In genomic region chr3:139118835-139119234, GRCh38 we compare ENCODE assay signal across 27 cellular contexts.
"Had no signal": no experiment of that assay in that cellular context is flagged by ENCODE, and none has a peak within 500 bp of the region (broad histone marks: within the 10 kb centered on the region; RNA-seq: fewer than 3 reads in every experiment).

No MANE protein-coding gene starts in this region.

- H3K4me1 ChIP-seq: ascending aorta, sigmoid colon had no signal

- H3K36me3 ChIP-seq: ascending aorta, esophagus squamous epithelium, sigmoid colon, upper lobe of left lung, vagina had no signal

- H3K27me3 Mint-ChIP-seq: activated naive CD4-positive, alpha-beta T cell treated with anti-CD3 and anti-CD28 coated beads, Interleukin-2, amount 10 ng/mL, durations not matched to agents 7 days and 5 days; activated naive CD8-positive, alpha-beta T cell treated with anti-CD3 and anti-CD28 coated beads, Interleukin-2, amount 10 ng/mL, durations not matched to agents 7 days and 5 days; activated T-cell treated with anti-CD3 and anti-CD28 coated beads, Interleukin-2, amount 50 U/mL, for 24 hours; stimulated activated memory B cell treated with anti-CD40 and anti-IgM and Interleukin-4, amounts not matched to agents 10 μg/mL and 1 μg/mL and 100 μg/mL, for 72 hours; stimulated activated naive CD8-positive, alpha-beta T cell treated with anti-CD3 and anti-CD28 coated beads, Interleukin-15, amount 100 ng/mL, for 72 hours had no signal

- H3K9me3 Mint-ChIP-seq: activated naive CD4-positive, alpha-beta T cell treated with anti-CD3 and anti-CD28 coated beads, Interleukin-2, amount 10 ng/mL, durations not matched to agents 7 days and 5 days; activated naive CD8-positive, alpha-beta T cell treated with anti-CD3 and anti-CD28 coated beads, Interleukin-2, amount 10 ng/mL, durations not matched to agents 7 days and 5 days; activated T-cell treated with anti-CD3 and anti-CD28 coated beads, Interleukin-2, amount 50 U/mL, for 24 hours; endodermal cell; memory B cell; naive thymus-derived CD4-positive, alpha-beta T cell; stimulated activated memory B cell treated with anti-CD40 and anti-IgM and Interleukin-4, amounts not matched to agents 10 μg/mL and 1 μg/mL and 100 μg/mL, for 72 hours; stimulated activated naive CD8-positive, alpha-beta T cell treated with anti-CD3 and anti-CD28 coated beads, Interleukin-15, amount 100 ng/mL, for 72 hours; WTC11 had no signal

- H3K4me1 Mint-ChIP-seq: activated naive CD4-positive, alpha-beta T cell treated with anti-CD3 and anti-CD28 coated beads, Interleukin-2, amount 10 ng/mL, durations not matched to agents 7 days and 5 days; memory B cell; stimulated activated memory B cell treated with anti-CD40 and anti-IgM and Interleukin-4, amounts not matched to agents 10 μg/mL and 1 μg/mL and 100 μg/mL, for 72 hours; stimulated activated naive CD8-positive, alpha-beta T cell treated with anti-CD3 and anti-CD28 coated beads, Interleukin-15, amount 100 ng/mL, for 72 hours had no signal

- H3K9me3 ChIP-seq: ascending aorta, esophagus squamous epithelium, sigmoid colon, upper lobe of left lung, vagina had no signal

- DNase-seq: activated CD4-positive, alpha-beta T cell treated with anti-CD3 and anti-CD28 coated beads for 1 hour; activated CD4-positive, alpha-beta T cell treated with anti-CD3 and anti-CD28 coated beads, Interleukin-2, amount 50 U/mL, for 1 hour; activated CD8-positive, alpha-beta memory T cell treated with anti-CD3 and anti-CD28 coated beads, Interleukin-2, amount 50 U/mL, for 4 hours; activated gamma-delta T cell; activated naive CD4-positive, alpha-beta T cell treated with anti-CD3 and anti-CD28 coated beads, Interleukin-2, amount 10 ng/mL, durations not matched to agents 7 days and 5 days; activated naive CD8-positive, alpha-beta T cell treated with anti-CD3 and anti-CD28 coated beads, Interleukin-2, amount 10 ng/mL, durations not matched to agents 7 days and 5 days; activated T-cell treated with anti-CD3 and anti-CD28 coated beads, Interleukin-2, amount 50 U/mL, for 24 hours; caudate nucleus; endodermal cell; esophagus squamous epithelium; foreskin melanocyte; midbrain; nucleus accumbens; sigmoid colon; small intestine; stimulated activated CD4-positive, alpha-beta T cell treated with anti-CD3 and anti-CD28 coated beads, Interleukin-4, amount 100 ng/mL, for 24 hours; stimulated activated naive CD8-positive, alpha-beta T cell treated with anti-CD3 and anti-CD28 coated beads, Interleukin-15, amount 100 ng/mL, for 72 hours; substantia nigra; T-helper 2 cell; upper lobe of left lung had no signal

- H3K4me3 Mint-ChIP-seq: activated naive CD4-positive, alpha-beta T cell treated with anti-CD3 and anti-CD28 coated beads, Interleukin-2, amount 10 ng/mL, durations not matched to agents 7 days and 5 days; activated naive CD8-positive, alpha-beta T cell treated with anti-CD3 and anti-CD28 coated beads, Interleukin-2, amount 10 ng/mL, durations not matched to agents 7 days and 5 days; activated T-cell treated with anti-CD3 and anti-CD28 coated beads, Interleukin-2, amount 50 U/mL, for 24 hours; brain; endodermal cell; memory B cell; naive thymus-derived CD4-positive, alpha-beta T cell; stimulated activated memory B cell treated with anti-CD40 and anti-IgM and Interleukin-4, amounts not matched to agents 10 μg/mL and 1 μg/mL and 100 μg/mL, for 72 hours; stimulated activated naive CD8-positive, alpha-beta T cell treated with anti-CD3 and anti-CD28 coated beads, Interleukin-15, amount 100 ng/mL, for 72 hours; WTC11 had no signal

- H3K36me3 Mint-ChIP-seq: activated naive CD4-positive, alpha-beta T cell treated with anti-CD3 and anti-CD28 coated beads, Interleukin-2, amount 10 ng/mL, durations not matched to agents 7 days and 5 days; activated naive CD8-positive, alpha-beta T cell treated with anti-CD3 and anti-CD28 coated beads, Interleukin-2, amount 10 ng/mL, durations not matched to agents 7 days and 5 days; brain; memory B cell; naive thymus-derived CD4-positive, alpha-beta T cell; stimulated activated memory B cell treated with anti-CD40 and anti-IgM and Interleukin-4, amounts not matched to agents 10 μg/mL and 1 μg/mL and 100 μg/mL, for 72 hours; WTC11 had no signal

- H3K27ac ChIP-seq: ascending aorta, esophagus squamous epithelium, sigmoid colon, upper lobe of left lung, vagina had no signal

- H3K27me3 ChIP-seq: ascending aorta, esophagus squamous epithelium, sigmoid colon, upper lobe of left lung, vagina had no signal

- H3K27ac Mint-ChIP-seq: activated naive CD4-positive, alpha-beta T cell treated with anti-CD3 and anti-CD28 coated beads, Interleukin-2, amount 10 ng/mL, durations not matched to agents 7 days and 5 days; activated naive CD8-positive, alpha-beta T cell treated with anti-CD3 and anti-CD28 coated beads, Interleukin-2, amount 10 ng/mL, durations not matched to agents 7 days and 5 days; activated T-cell treated with anti-CD3 and anti-CD28 coated beads, Interleukin-2, amount 50 U/mL, for 24 hours; brain; endodermal cell; memory B cell; stimulated activated memory B cell treated with anti-CD40 and anti-IgM and Interleukin-4, amounts not matched to agents 10 μg/mL and 1 μg/mL and 100 μg/mL, for 72 hours; WTC11 had no signal

- H3K4me3 ChIP-seq: ascending aorta, esophagus squamous epithelium, sigmoid colon, upper lobe of left lung, vagina had no signal
